21 cellular contexts compared by ENCODE assay signal in genomic region chr19:3959766-3960131, GRCh38. TPM values are rescaled to one million over a fixed set of nuclear protein-coding genes. Genes with fewer than 3 reads are reported as not detected.
DNase-seq lines count a peak whose midpoint lies in the region; ATAC-seq and TF ChIP-seq lines count a peak whose summit lies in the region.
"Had no signal": no experiment of that assay in that cellular context is flagged by ENCODE, and none has a peak within 500 bp of the region (broad histone marks: within the 10 kb centered on the region; RNA-seq: fewer than 3 reads in every experiment).

No MANE protein-coding gene starts in this region.

- no peak for TF ChIP-seq POLR2A in prostate gland (IDR thresholded peaks at IDR 0.05)

- H3K9me3 ChIP-seq in right atrium auricular region (no peaks in the 10 kb centered on the region), psoas muscle (no peaks in the 10 kb centered on the region), stomach smooth muscle (ENCODE audit: control insufficient read depth in 2 of 2, low read length in 2 of 2) (no peaks in the 10 kb centered on the region), prostate gland (no peaks in the 10 kb centered on the region)
- H3K9me3 ChIP-seq: A549 had no signal

- H3K27ac ChIP-seq in right atrium auricular region (peak overlapping the region; percentile 99 to 100), psoas muscle (peak overlapping the region; percentile 99), stomach smooth muscle (ENCODE audit: low read length) (peak overlapping the region; percentile 31), prostate gland (no peak overlapping the region)
- H3K27ac ChIP-seq: 22Rv1, A549, C4-2B, GM23248 had no signal

- WGBS in psoas muscle, 3 donors, result 88 to 94% (median 91%) methylated on average over 15 of the region's 15 CpGs
- 95% methylated on average over 14 of the region's 15 CpGs for WGBS in prostate gland

- H3K9ac ChIP-seq in stomach smooth muscle (ENCODE audit: low read length in 2 of 2), result no peak overlapping the region
- H3K9ac ChIP-seq: GM23248 had no signal

- H3K4me1 ChIP-seq in right atrium auricular region (peaks cover 0 to 18% of the 10 kb centered on the region in 2 donors), psoas muscle (peaks cover 25% of the 10 kb centered on the region), stomach smooth muscle (ENCODE audit: control insufficient read depth, insufficient read depth, low read length) (peaks cover 6% of the 10 kb centered on the region), prostate gland (replicated peaks) (no peaks in the 10 kb centered on the region)
- H3K4me1 ChIP-seq: A549 had no signal

- H3K27me3 ChIP-seq in right atrium auricular region (no peaks in the 10 kb centered on the region), psoas muscle (ENCODE audit: insufficient read depth in 3 of 3, low read length in 2 of 3) (no peaks in the 10 kb centered on the region), stomach smooth muscle (ENCODE audit: control insufficient read depth in 1 of 2, insufficient read depth in 2 of 2, low read length in 2 of 2) (no peaks in the 10 kb centered on the region), prostate gland (replicated peaks; ENCODE audit: insufficient read depth) (no peaks in the 10 kb centered on the region)

- H3K4me1 Mint-ChIP-seq in endothelial cell (ENCODE audit: unreplicated experiment), result no peaks in the 10 kb centered on the region
- H3K4me1 Mint-ChIP-seq in effector memory CD8-positive, alpha-beta T cell (ENCODE audit: low read depth in 2 of 2), result no peaks in the 10 kb centered on the region

- TF ChIP-seq CTCF in right atrium auricular region (IDR thresholded peaks at IDR 0.05) (no peak), endothelial cell (IDR thresholded peaks at IDR 0.05; ENCODE audit: unreplicated experiment) (no peak), psoas muscle (IDR thresholded peaks at IDR 0.05) (no peak), prostate gland (IDR thresholded peaks at IDR 0.05) (no peak)

- peaks cover 20% of the 10 kb centered on the region for H3K36me3 Mint-ChIP-seq in endothelial cell (ENCODE audit: low read depth, unreplicated experiment)
- H3K36me3 Mint-ChIP-seq in effector memory CD8-positive, alpha-beta T cell (ENCODE audit: insufficient read depth), result peaks cover 60% of the 10 kb centered on the region

- no peak for ATAC-seq in Right ventricle myocardium inferior
- no peak for ATAC-seq in psoas muscle
- ATAC-seq in effector memory CD8-positive, alpha-beta T cell (replicated peaks), result no peak
- ATAC-seq: A549 had no signal

- intact Hi-C loops in Right ventricle myocardium inferior (cut with DNase I), result loop anchor here (10.0 kb wide), 1 partner anchor 195 kb away; the partner anchor contains the start of genes APBA3 and MRPL54
- intact Hi-C loops in psoas muscle (cut with DNase I), result no loop called here
- intact Hi-C loops in prostate gland (cut with DNase I), result no loop called here

- DNase-seq in right atrium auricular region (ENCODE audit: low spot score) (no peak), Right ventricle myocardium inferior (ENCODE audit: missing footprints) (no peak), endothelial cell (ENCODE audit: low spot score) (no peak), psoas muscle (no peak), prostate gland (ENCODE audit: low spot score) (no peak)
- no peak for DNase-seq in effector memory CD8-positive, alpha-beta T cell
- DNase-seq: AML-193; CD4-positive, alpha-beta T cell; DMS153; DMS79; GDM1; GM23248; HCEC 1CT had no signal

- no peak overlapping the region for H3K27ac Mint-ChIP-seq in endothelial cell (ENCODE audit: unreplicated experiment)
- no peak overlapping the region for H3K27ac Mint-ChIP-seq in effector memory CD8-positive, alpha-beta T cell
- H3K27ac Mint-ChIP-seq: CD4-positive, alpha-beta T cell had no signal

- peaks cover 15% of the 10 kb centered on the region for H3K27me3 Mint-ChIP-seq in endothelial cell (ENCODE audit: unreplicated experiment)
- no peaks in the 10 kb centered on the region for H3K27me3 Mint-ChIP-seq in effector memory CD8-positive, alpha-beta T cell
- H3K27me3 Mint-ChIP-seq: CD4-positive, alpha-beta T cell had no signal

- no peaks in the 10 kb centered on the region for H3K9me3 Mint-ChIP-seq in endothelial cell (ENCODE audit: unreplicated experiment)
- no peaks in the 10 kb centered on the region for H3K9me3 Mint-ChIP-seq in effector memory CD8-positive, alpha-beta T cell
- H3K9me3 Mint-ChIP-seq: CD4-positive, alpha-beta T cell had no signal

- H3K36me3 ChIP-seq in right atrium auricular region (peaks cover 89% of the 10 kb centered on the region), psoas muscle (ENCODE audit: insufficient read depth in 1 of 2, low read depth in 1 of 2) (peaks cover 15 to 87% of the 10 kb centered on the region in 2 donors), stomach smooth muscle (ENCODE audit: control insufficient read depth in 2 of 2, insufficient read depth in 2 of 2, low read length in 2 of 2) (peaks cover 62% of the 10 kb centered on the region in 2 donors), prostate gland (peaks cover 24 to 55% of the 10 kb centered on the region in 2 donors)

- H3K4me3 ChIP-seq in right atrium auricular region (no peak overlapping the region), psoas muscle (no peak overlapping the region), stomach smooth muscle (ENCODE audit: low read length in 2 of 2) (no peak overlapping the region), prostate gland (no peak overlapping the region)
- H3K4me3 ChIP-seq: A549, GM23248 had no signal

- H3K4me3 Mint-ChIP-seq in endothelial cell (ENCODE audit: unreplicated experiment), result peak overlapping the region; percentile 56
- no peak overlapping the region for H3K4me3 Mint-ChIP-seq in effector memory CD8-positive, alpha-beta T cell
- H3K4me3 Mint-ChIP-seq: CD4-positive, alpha-beta T cell had no signal

RNA-seq across cellular contexts. Expression of gene DAPK3, which starts 11.2 kb away (rescaled TPM):
- 100 to 1,000 TPM in 1 of 2 donors, 10 to 100 TPM in 1; 46.2 to 202 TPM for total RNA-seq in right atrium auricular region
- total RNA-seq in Right ventricle myocardium inferior, result 67.5 TPM
- 316 TPM for total RNA-seq in endothelial cell (ENCODE audit: unreplicated experiment)
- total RNA-seq in psoas muscle, result 100 to 1,000 TPM in 3 of 4 donors, 10 to 100 TPM in 1; 92.6 to 142 (median 105) TPM
- 100 to 1,000 TPM; 148 to 176 (median 165) TPM for polyA plus RNA-seq in psoas muscle
- 100 to 1,000 TPM in 1 of 2 donors, 10 to 100 TPM in 1; 87.1 to 107 TPM for total RNA-seq in prostate gland

RNA-seq across cellular contexts. Expression of gene EEF2, which starts 25.5 kb away (rescaled TPM):
- 1,000 to 10,000 TPM; 1,205 to 1,737 TPM for total RNA-seq in right atrium auricular region
- total RNA-seq in Right ventricle myocardium inferior, result 2,154 TPM
- 2,896 TPM for total RNA-seq in endothelial cell (ENCODE audit: unreplicated experiment)
- 1,000 to 10,000 TPM; 2,332 to 3,628 (median 2,726) TPM for total RNA-seq in psoas muscle
- 1,000 to 10,000 TPM; 1,416 to 1,891 (median 1,484) TPM for polyA plus RNA-seq in psoas muscle
- 1,000 to 10,000 TPM; 1,974 to 1,998 TPM for total RNA-seq in prostate gland

RNA-seq across cellular contexts. Expression of gene NMRK2, which starts 26.9 kb away (rescaled TPM):
- total RNA-seq in right atrium auricular region, result 1,000 to 10,000 TPM; 1,342 to 2,195 TPM
- 627 TPM for total RNA-seq in Right ventricle myocardium inferior
- 1.4 TPM for total RNA-seq in endothelial cell (ENCODE audit: unreplicated experiment)
- total RNA-seq in psoas muscle, result 100 to 1,000 TPM in 1 of 4 donors, 10 to 100 TPM in 2, 1 to 10 TPM in 1; 9.0 to 755 (median 89.4) TPM
- polyA plus RNA-seq in psoas muscle, result 100 to 1,000 TPM in 2 of 3 donors, 10 to 100 TPM in 1; 45.2 to 636 (median 602) TPM
- total RNA-seq in prostate gland, result 1 to 10 TPM in 1 of 2 donors, under 1 TPM in 1; 0.64 to 1.8 TPM
- total RNA-seq: CD4-positive, alpha-beta T cell; Daoy; GM23248; H4; HT-29 had no signal
- polyA plus RNA-seq: A549, BJ, GM23248 had no signal

RNA-seq across cellular contexts. Expression of gene PIAS4, which starts 47.8 kb away (rescaled TPM):
- total RNA-seq in right atrium auricular region, result 10 to 100 TPM; 10.9 to 11.4 TPM
- 16.1 TPM for total RNA-seq in Right ventricle myocardium inferior
- 41.2 TPM for total RNA-seq in endothelial cell (ENCODE audit: unreplicated experiment)
- total RNA-seq in psoas muscle, result 10 to 100 TPM; 14.6 to 27.2 (median 17.0) TPM
- polyA plus RNA-seq in psoas muscle, result 10 to 100 TPM; 12.7 to 21.8 (median 14.6) TPM
- 10 to 100 TPM; 25.3 to 70.0 TPM for total RNA-seq in prostate gland

Comparison
In these comparisons a context has a peak if more than half of its experiments do, and no peak if none do; other contexts are left out.
1. H3K27ac ChIP-seq: peak in right atrium auricular region (2 of 2), psoas muscle (single experiment) and stomach smooth muscle (single experiment); none in prostate gland (0 of 2).